ENCODE assay signal across 9 cellular contexts in the genomic region with DNA sequence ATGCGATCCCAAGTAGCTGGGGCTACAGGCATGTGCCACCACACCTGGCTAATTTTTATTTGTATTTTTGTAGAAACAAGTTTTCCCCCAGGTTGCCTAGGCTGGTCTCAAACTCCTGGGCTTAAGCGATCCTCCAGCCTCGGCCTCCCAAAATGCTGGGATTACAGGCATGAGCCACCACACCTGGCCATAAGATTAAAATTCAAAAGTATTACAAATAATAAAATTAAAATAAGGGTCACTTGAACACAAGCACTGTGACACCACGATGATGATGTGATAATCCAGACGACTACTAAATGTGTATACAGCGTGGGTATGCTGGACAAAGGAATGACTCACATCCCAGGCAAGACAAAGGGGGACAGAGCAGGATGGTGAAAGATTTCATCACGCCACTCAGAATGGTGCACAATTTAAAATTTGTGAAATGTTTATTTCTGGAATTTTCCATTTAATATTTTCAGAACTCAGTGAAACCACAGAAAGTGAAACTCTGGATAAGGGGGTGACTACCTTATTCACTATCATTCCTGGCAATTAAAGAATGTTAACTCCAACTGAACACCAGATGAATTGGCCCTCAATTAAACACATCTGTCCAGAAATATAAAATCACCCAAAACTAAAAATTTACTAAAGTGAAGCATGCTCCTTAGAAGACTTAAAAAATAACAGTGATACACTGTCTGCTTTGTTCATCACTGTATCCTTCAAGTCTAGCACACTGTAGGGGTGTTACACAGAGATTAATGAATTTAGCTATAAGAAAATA. TPM values are rescaled to one million over a fixed set of nuclear protein-coding genes. Genes with fewer than 3 reads are reported as not detected.
DNase-seq lines count a peak whose midpoint lies in the region; ATAC-seq and FAIRE-seq lines count a peak whose summit lies in the region.
"Had no signal": no experiment of that assay in that cellular context is flagged by ENCODE, and none has a peak within 500 bp of the region (broad histone marks: within the 10 kb centered on the region; RNA-seq: fewer than 3 reads in every experiment).

No MANE protein-coding gene starts in this region.

- H3K27ac ChIP-seq in SJSA1 = peak overlapping the region; percentile 53
- peak overlapping the region in 1 of 2 donors; percentile 8 for H3K27ac ChIP-seq in small intestine (ENCODE audit: low read depth in 1 of 2, low read length in 1 of 2)
- H3K27ac ChIP-seq: prostate gland had no signal

- ATAC-seq in stimulated activated naive B cell treated with anti-CD40 and anti-IgM and Interleukin-4, amounts not matched to agents 10 μg/mL and 1 μg/mL and 100 μg/mL, for 72 hours (replicated peaks) = no peak
- ATAC-seq in HG03521 (IDR thresholded peaks at IDR 0.05; ENCODE audit: unreplicated experiment) (no peak), GM19397 (IDR thresholded peaks at IDR 0.05; ENCODE audit: unreplicated experiment) (no peak)

- H3K27me3 ChIP-seq in SJSA1 (replicated peaks) (no peaks in the 10 kb centered on the region), small intestine (ENCODE audit: control insufficient read depth in 2 of 2, insufficient read depth in 2 of 2, low read length in 2 of 2) (no peaks in the 10 kb centered on the region)

- H3K9me3 ChIP-seq in SJSA1 (replicated peaks) (no peaks in the 10 kb centered on the region), small intestine (ENCODE audit: control insufficient read depth, low read depth) (no peaks in the 10 kb centered on the region)
- H3K9me3 ChIP-seq: prostate gland had no signal

- no peak for FAIRE-seq in small intestine (lab: Jason Lieb, UNC)

- H3K4me3 Mint-ChIP-seq in T-helper 2 cell treated with Interferon-gamma antibody and Interleukin-4, amounts not matched to agents 5 μg/mL and 100 μg/mL, for 36 hours = peak overlapping the region; percentile 21
- no peak overlapping the region for H3K4me3 Mint-ChIP-seq in stimulated activated naive B cell treated with anti-CD40 and anti-IgM and Interleukin-4, amounts not matched to agents 10 μg/mL and 1 μg/mL and 100 μg/mL, for 72 hours

- no peaks in the 10 kb centered on the region for H3K36me3 ChIP-seq in SJSA1
- no peaks in the 10 kb centered on the region for H3K36me3 ChIP-seq in small intestine (ENCODE audit: control insufficient read depth in 2 of 2, insufficient read depth in 2 of 2, low read length in 2 of 2)
- H3K36me3 ChIP-seq: prostate gland had no signal

- DNase-seq in T-helper 2 cell treated with Interferon-gamma antibody and Interleukin-4, amounts not matched to agents 5 μg/mL and 100 μg/mL, for 36 hours (ENCODE audit: low spot score) = no peak
- DNase-seq in T-helper 2 cell (no peak), SJSA1 (ENCODE audit: low read depth in 1 of 2, low spot score in 2 of 2) (peak; percentile 58 to 61), fibroblast of gingiva (ENCODE audit: low read depth) (peak; percentile 78), small intestine (no peak)
- DNase-seq in stimulated activated naive B cell treated with anti-CD40 and anti-IgM and Interleukin-4, amounts not matched to agents 10 μg/mL and 1 μg/mL and 100 μg/mL, for 72 hours = no peak

- H3K36me3 Mint-ChIP-seq in T-helper 2 cell treated with Interferon-gamma antibody and Interleukin-4, amounts not matched to agents 5 μg/mL and 100 μg/mL, for 36 hours (ENCODE audit: low read depth) = peaks cover 3% of the 10 kb centered on the region
- H3K36me3 Mint-ChIP-seq in stimulated activated naive B cell treated with anti-CD40 and anti-IgM and Interleukin-4, amounts not matched to agents 10 μg/mL and 1 μg/mL and 100 μg/mL, for 72 hours = peaks cover 6 to 15% of the 10 kb centered on the region in 2 donors

- H3K27me3 Mint-ChIP-seq in T-helper 2 cell treated with Interferon-gamma antibody and Interleukin-4, amounts not matched to agents 5 μg/mL and 100 μg/mL, for 36 hours (ENCODE audit: low read depth) = no peaks in the 10 kb centered on the region
- H3K27me3 Mint-ChIP-seq in stimulated activated naive B cell treated with anti-CD40 and anti-IgM and Interleukin-4, amounts not matched to agents 10 μg/mL and 1 μg/mL and 100 μg/mL, for 72 hours = no peaks in the 10 kb centered on the region

- H3K4me3 ChIP-seq in SJSA1 (no peak overlapping the region), small intestine (ENCODE audit: low read depth in 1 of 2, low read length in 2 of 2) (no peak overlapping the region)
- H3K4me3 ChIP-seq: prostate gland had no signal

- 62 to 67% (median 64%) methylated on average over 7 of the region's 7 CpGs for WGBS in small intestine, 3 donors

- H3K4me1 Mint-ChIP-seq in T-helper 2 cell treated with Interferon-gamma antibody and Interleukin-4, amounts not matched to agents 5 μg/mL and 100 μg/mL, for 36 hours (ENCODE audit: low read depth) = peaks cover 54% of the 10 kb centered on the region
- H3K4me1 Mint-ChIP-seq in stimulated activated naive B cell treated with anti-CD40 and anti-IgM and Interleukin-4, amounts not matched to agents 10 μg/mL and 1 μg/mL and 100 μg/mL, for 72 hours = peaks cover 27 to 62% of the 10 kb centered on the region in 2 donors

- no peaks in the 10 kb centered on the region for H3K9me3 Mint-ChIP-seq in T-helper 2 cell treated with Interferon-gamma antibody and Interleukin-4, amounts not matched to agents 5 μg/mL and 100 μg/mL, for 36 hours
- no peaks in the 10 kb centered on the region for H3K9me3 Mint-ChIP-seq in stimulated activated naive B cell treated with anti-CD40 and anti-IgM and Interleukin-4, amounts not matched to agents 10 μg/mL and 1 μg/mL and 100 μg/mL, for 72 hours

- H3K4me1 ChIP-seq in SJSA1 (replicated peaks) = peaks cover 45% of the 10 kb centered on the region
- peaks cover 11 to 22% of the 10 kb centered on the region in 2 donors for H3K4me1 ChIP-seq in small intestine (ENCODE audit: control insufficient read depth in 2 of 2, insufficient read depth in 1 of 2, low read depth in 1 of 2, low read length in 1 of 2)
- H3K4me1 ChIP-seq: prostate gland had no signal

- peak overlapping the region; percentile 10 for H3K27ac Mint-ChIP-seq in T-helper 2 cell treated with Interferon-gamma antibody and Interleukin-4, amounts not matched to agents 5 μg/mL and 100 μg/mL, for 36 hours
- H3K27ac Mint-ChIP-seq in stimulated activated naive B cell treated with anti-CD40 and anti-IgM and Interleukin-4, amounts not matched to agents 10 μg/mL and 1 μg/mL and 100 μg/mL, for 72 hours = peak overlapping the region; percentile 56

RNA-seq across cellular contexts. Expression of a gene that starts 13.1 kb away (rescaled TPM):
- total RNA-seq in SJSA1 (2014; rRNA removed; shearing (Covaris generic)) = 15.5 and 22.0 TPM in 2 replicates
- polyA plus RNA-seq in small intestine = 10 to 100 TPM; 11.9 to 24.8 (median 16.2) TPM

Comparison
In these comparisons a context has a peak if more than half of its experiments do, and no peak if none do; other contexts are left out.
1. DNase-seq: peak in SJSA1 (2 of 2) and fibroblast of gingiva (single experiment); none in T-helper 2 cell treated with Interferon-gamma antibody and Interleukin-4, amounts not matched to agents 5 μg/mL and 100 μg/mL, for 36 hours (single experiment), T-helper 2 cell (0 of 5), stimulated activated naive B cell treated with anti-CD40 and anti-IgM and Interleukin-4, amounts not matched to agents 10 μg/mL and 1 μg/mL and 100 μg/mL, for 72 hours (single experiment) and small intestine (single experiment).